6 cellular contexts compared by ENCODE assay signal in genomic region chr1:1374068-1374860, GRCh38. TPM values are rescaled to one million over a fixed set of nuclear protein-coding genes. Genes with fewer than 3 reads are reported as not detected.
DNase-seq lines count a peak whose midpoint lies in the region; ATAC-seq, FAIRE-seq and TF ChIP-seq lines count a peak whose summit lies in the region.

No MANE protein-coding gene starts in this region.

- H2AFZ ChIP-seq in GM23338: no peak overlapping the region
- peak overlapping the region; percentile 72 for H2AFZ ChIP-seq in SU-DHL-6 (ENCODE audit: low read depth, low read length, severe bottlenecking)
- peak overlapping the region; percentile 43 for H2AFZ ChIP-seq in keratinocyte (ENCODE audit: control insufficient read depth, low read length)

- ATAC-seq in GM23338: no peak; the same call in 2 of the 3 replicates

- H3K4me1 ChIP-seq in GM23338 (ENCODE audit: insufficient read depth) (peaks cover 9% of the 10 kb centered on the region), keratinocyte (ENCODE audit: control insufficient read depth, extremely low read depth, insufficient read depth, low read length) (peaks cover 12% of the 10 kb centered on the region)

- H3K36me3 ChIP-seq in GM23338 (ENCODE audit: insufficient read depth): no peaks in the 10 kb centered on the region
- no peaks in the 10 kb centered on the region for H3K36me3 ChIP-seq in SU-DHL-6 (ENCODE audit: low read length)
- H3K36me3 ChIP-seq in keratinocyte (ENCODE audit: control insufficient read depth in 2 of 2, extremely low read depth in 1 of 2, insufficient read depth in 2 of 2, low read length in 2 of 2): peaks cover 3 to 8% of the 10 kb centered on the region in 2 experiments

- H3K4me1 Mint-ChIP-seq in GM23338: peaks cover 7% of the 10 kb centered on the region

- H3K36me3 Mint-ChIP-seq in GM23338 (ENCODE audit: low read depth): peaks cover 9% of the 10 kb centered on the region; the same call in 2 of the 3 replicates

- H3K9me1 ChIP-seq in keratinocyte (ENCODE audit: control insufficient read depth, extremely low read depth, insufficient read depth, low read length): no peaks in the 10 kb centered on the region

- H3K4me3 Mint-ChIP-seq in GM23338: peak overlapping the region; percentile 90

- H4K20me1 ChIP-seq in GM23338 (replicated peaks; ENCODE audit: insufficient read depth) (peaks cover 12% of the 10 kb centered on the region), SU-DHL-6 (ENCODE audit: low read depth, low read length) (no peaks in the 10 kb centered on the region), keratinocyte (ENCODE audit: control insufficient read depth, extremely low read depth, insufficient read depth, low read length) (no peaks in the 10 kb centered on the region)

- peak overlapping the region; percentile 88 for H3K4me2 ChIP-seq in GM23338
- H3K4me2 ChIP-seq in SU-DHL-6 (ENCODE audit: low read depth, low read length, poor library complexity, severe bottlenecking): peak overlapping the region; percentile 90
- peak overlapping the region; percentile 97 for H3K4me2 ChIP-seq in keratinocyte (ENCODE audit: control insufficient read depth, extremely low read depth, insufficient read depth, low read depth, low read length)

- H3K27me3 ChIP-seq in GM23338 (ENCODE audit: insufficient read depth) (no peaks in the 10 kb centered on the region), SU-DHL-6 (ENCODE audit: low read length) (no peaks in the 10 kb centered on the region), keratinocyte (ENCODE audit: control insufficient read depth, extremely low read depth, insufficient read depth, low read length) (no peaks in the 10 kb centered on the region)

- H3K27ac Mint-ChIP-seq in GM23338: peak overlapping the region; percentile 62

- DNase-seq in GM23338 (ENCODE audit: low spot score) (peak; percentile 40), keratinocyte (ENCODE audit: low read depth, low spot score) (no peak), HCEC 1CT (no peak), hepatic stellate cell (ENCODE audit: low spot score) (no peak)
- no peak for DNase-seq in stimulated activated naive CD4-positive, alpha-beta T cell (lab: John Stamatoyannopoulos, UW)

- H3K27ac ChIP-seq in GM23338 (ENCODE audit: low read depth) (peak overlapping the region; percentile 70; the same call in 1 of the 2 replicates), SU-DHL-6 (ENCODE audit: low read depth, low read length) (peak overlapping the region; percentile 63), keratinocyte (ENCODE audit: control insufficient read depth, insufficient read depth, low read length) (peak overlapping the region; percentile 76)

- H3K9me3 ChIP-seq in SU-DHL-6 (ENCODE audit: insufficient read depth, low read length) (no peaks in the 10 kb centered on the region), keratinocyte (ENCODE audit: control insufficient read depth, low read depth, low read length) (no peaks in the 10 kb centered on the region)

- H3K4me3 ChIP-seq in GM23338 (peak overlapping the region; percentile 96), SU-DHL-6 (ENCODE audit: insufficient read depth, low read length, poor library complexity, severe bottlenecking) (peak overlapping the region; percentile 97), keratinocyte (ENCODE audit: control insufficient read depth in 2 of 3, extremely low read depth in 1 of 3, insufficient read depth in 2 of 3, low read depth in 1 of 3, low read length in 3 of 3) (peak overlapping the region; percentile 89 to 97 (median 89))

- no peak for FAIRE-seq in keratinocyte (lab: Jason Lieb, UNC)

- H3K9ac ChIP-seq in SU-DHL-6 (ENCODE audit: low read length) (peak overlapping the region; percentile 99), keratinocyte (ENCODE audit: control insufficient read depth, extremely low read depth, insufficient read depth, low read length) (peak overlapping the region; percentile 94)

- H3K9me3 Mint-ChIP-seq in GM23338: no peaks in the 10 kb centered on the region; the same call in 2 of the 3 replicates

- H3K79me2 ChIP-seq in GM23338 (replicated peaks; ENCODE audit: insufficient read depth) (peaks cover 21% of the 10 kb centered on the region), SU-DHL-6 (ENCODE audit: insufficient read depth, low read length) (peaks cover 18% of the 10 kb centered on the region), keratinocyte (ENCODE audit: control insufficient read depth, insufficient read depth, low read length) (peaks cover 30% of the 10 kb centered on the region)

- dilution Hi-C loops in keratinocyte (cut with MboI; ENCODE audit: extremely low pct_ligation_motif_present, low sequenced_read_pairs): no loop called here

- no peaks in the 10 kb centered on the region for H3K9me2 ChIP-seq in GM23338 (ENCODE audit: insufficient read depth)
- H3K9me2 ChIP-seq in SU-DHL-6 (replicated peaks; ENCODE audit: insufficient read depth, low read length): no peaks in the 10 kb centered on the region

- TF ChIP-seq CTCF in GM23338 (conservative IDR thresholded peaks at IDR 0.05; ENCODE audit: low read depth in 2 of 2) (no peak), SU-DHL-6 (IDR thresholded peaks at IDR 0.05; ENCODE audit: insufficient read depth, low read length, poor library complexity, severe bottlenecking) (no peak), keratinocyte (optimal IDR thresholded peaks at IDR 0.05 in 1 of 3, IDR thresholded peaks at IDR 0.05 in 1 of 3, conservative IDR thresholded peaks at IDR 0.05 in 1 of 3; ENCODE audit: extremely low read depth in 1 of 3, insufficient read depth in 2 of 3, low read length in 3 of 3) (no peak)

- peaks cover 5% of the 10 kb centered on the region for H3K27me3 Mint-ChIP-seq in GM23338 (ENCODE audit: insufficient read depth, low read depth, poor library complexity)

- H3F3A ChIP-seq in GM23338 (replicated peaks; ENCODE audit: low read depth) (peaks cover 19% of the 10 kb centered on the region), SU-DHL-6 (ENCODE audit: insufficient read depth) (peaks cover 19% of the 10 kb centered on the region)

RNA-seq across cellular contexts. Expression of gene AURKAIP1, which starts 0.7 kb away (rescaled TPM):
- 156 and 167 TPM in 2 replicates for total RNA-seq in GM23338 (2014; rRNA removed; shearing (Covaris generic))
- polyA plus RNA-seq in GM23338 (2016; fragmentation: Nextera tagmentation; extraction: Ambion mirVana) (355 and 369 TPM in 2 replicates), keratinocyte (75.8 to 86.9 TPM (median 83.2 TPM) in 3 replicates)
- polyA plus RNA-seq in keratinocyte (2011; ENCODE audit: low read depth): 159 TPM
- 36.7 and 110 TPM in 2 replicates for polyA plus RNA-seq in keratinocyte (2011; cell fraction: cytosol; rRNA removed)
- 32.3 and 40.6 TPM in 2 replicates for polyA plus RNA-seq in keratinocyte (2011; cell fraction: nucleus; rRNA removed)
- 72.4 and 134 TPM in 2 replicates for polyA plus RNA-seq in keratinocyte (2012; ENCODE audit: low replicate concordance)
- polyA minus RNA-seq in keratinocyte: 10.8 to 14.5 TPM (median 13.5 TPM) in 3 replicates
- 90.7 TPM for polyA minus RNA-seq in keratinocyte (2011; cell fraction: cytosol; rRNA and poly(A)+ RNA removed)
- 7.7 and 13.7 TPM in 2 replicates for polyA minus RNA-seq in keratinocyte (2011; cell fraction: nucleus; rRNA and poly(A)+ RNA removed)

RNA-seq across cellular contexts. Expression of gene MXRA8, which starts 15.9 kb away (rescaled TPM):
- total RNA-seq in GM23338 (2014; rRNA removed; shearing (Covaris generic)): 11.7 and 17.2 TPM in 2 replicates
- polyA plus RNA-seq in GM23338 (2016; fragmentation: Nextera tagmentation; extraction: Ambion mirVana) (7.6 and 9.1 TPM in 2 replicates), keratinocyte (0.05 to 0.14 TPM in 2 of 3 replicates, not detected in the other)
- not detected for polyA plus RNA-seq in keratinocyte (2011; ENCODE audit: low read depth)
- 0.08 and 0.09 TPM in 2 replicates for polyA plus RNA-seq in keratinocyte (2011; cell fraction: cytosol; rRNA removed)
- 0.20 and 0.28 TPM in 2 replicates for polyA plus RNA-seq in keratinocyte (2011; cell fraction: nucleus; rRNA removed)
- 0.42 and 1.9 TPM in 2 replicates for polyA plus RNA-seq in keratinocyte (2012; ENCODE audit: low replicate concordance)
- polyA minus RNA-seq in keratinocyte: 1.5 TPM in 1 of 3 replicates, not detected in the others
- polyA minus RNA-seq in keratinocyte (2011; cell fraction: cytosol; rRNA and poly(A)+ RNA removed): not detected
- not detected in 2 replicates for polyA minus RNA-seq in keratinocyte (2011; cell fraction: nucleus; rRNA and poly(A)+ RNA removed)

RNA-seq across cellular contexts. Expression of gene CCNL2, which starts 24.9 kb away (rescaled TPM):
- 146 and 147 TPM in 2 replicates for total RNA-seq in GM23338 (2014; rRNA removed; shearing (Covaris generic))
- polyA plus RNA-seq in GM23338 (2016; fragmentation: Nextera tagmentation; extraction: Ambion mirVana): 99.4 and 115 TPM in 2 replicates
- 97.0 to 171 TPM (median 140 TPM) in 3 replicates for polyA plus RNA-seq in keratinocyte
- 75.5 TPM for polyA plus RNA-seq in keratinocyte (2011; ENCODE audit: low read depth)
- 28.4 and 29.1 TPM in 2 replicates for polyA plus RNA-seq in keratinocyte (2011; cell fraction: cytosol; rRNA removed)
- polyA plus RNA-seq in keratinocyte (2011; cell fraction: nucleus; rRNA removed): 897 and 930 TPM in 2 replicates
- polyA plus RNA-seq in keratinocyte (2012; ENCODE audit: low replicate concordance): 61.3 and 150 TPM in 2 replicates
- 41.8 to 80.5 TPM (median 44.9 TPM) in 3 replicates for polyA minus RNA-seq in keratinocyte
- polyA minus RNA-seq in keratinocyte (2011; cell fraction: cytosol; rRNA and poly(A)+ RNA removed): 10.7 TPM
- 90.2 and 130 TPM in 2 replicates for polyA minus RNA-seq in keratinocyte (2011; cell fraction: nucleus; rRNA and poly(A)+ RNA removed)

RNA-seq across cellular contexts. Expression of gene DVL1, which starts 25.0 kb away (rescaled TPM):
- 62.7 and 69.7 TPM in 2 replicates for total RNA-seq in GM23338 (2014; rRNA removed; shearing (Covaris generic))
- polyA plus RNA-seq in GM23338 (2016; fragmentation: Nextera tagmentation; extraction: Ambion mirVana): 13.5 and 15.4 TPM in 2 replicates
- polyA plus RNA-seq in keratinocyte: 28.1 to 68.6 TPM (median 31.6 TPM) in 3 replicates
- 55.8 TPM for polyA plus RNA-seq in keratinocyte (2011; ENCODE audit: low read depth)
- 11.1 and 34.0 TPM in 2 replicates for polyA plus RNA-seq in keratinocyte (2011; cell fraction: cytosol; rRNA removed)
- 84.0 and 105 TPM in 2 replicates for polyA plus RNA-seq in keratinocyte (2011; cell fraction: nucleus; rRNA removed)
- polyA plus RNA-seq in keratinocyte (2012; ENCODE audit: low replicate concordance): 52.2 and 66.2 TPM in 2 replicates
- 26.4 to 34.3 TPM (median 33.9 TPM) in 3 replicates for polyA minus RNA-seq in keratinocyte
- polyA minus RNA-seq in keratinocyte (2011; cell fraction: cytosol; rRNA and poly(A)+ RNA removed): 74.2 TPM
- 39.9 and 69.1 TPM in 2 replicates for polyA minus RNA-seq in keratinocyte (2011; cell fraction: nucleus; rRNA and poly(A)+ RNA removed)

RNA-seq across cellular contexts. Expression of gene MRPL20, which starts 32.8 kb away (rescaled TPM):
- total RNA-seq in GM23338 (2014; rRNA removed; shearing (Covaris generic)): 158 and 173 TPM in 2 replicates
- polyA plus RNA-seq in GM23338 (2016; fragmentation: Nextera tagmentation; extraction: Ambion mirVana) (319 and 344 TPM in 2 replicates), keratinocyte (94.3 to 169 TPM (median 133 TPM) in 3 replicates)
- 31.7 TPM for polyA plus RNA-seq in keratinocyte (2011; ENCODE audit: low read depth)
- 121 and 139 TPM in 2 replicates for polyA plus RNA-seq in keratinocyte (2011; cell fraction: cytosol; rRNA removed)
- 71.0 and 73.2 TPM in 2 replicates for polyA plus RNA-seq in keratinocyte (2011; cell fraction: nucleus; rRNA removed)
- 118 and 167 TPM in 2 replicates for polyA plus RNA-seq in keratinocyte (2012; ENCODE audit: low replicate concordance)
- 42.8 to 84.5 TPM (median 75.4 TPM) in 3 replicates for polyA minus RNA-seq in keratinocyte
- polyA minus RNA-seq in keratinocyte (2011; cell fraction: cytosol; rRNA and poly(A)+ RNA removed): 137 TPM
- 25.4 and 27.8 TPM in 2 replicates for polyA minus RNA-seq in keratinocyte (2011; cell fraction: nucleus; rRNA and poly(A)+ RNA removed)
